In genomic region chrX:52995135-52995973, GRCh38 we compare ENCODE assay signal across 1 cellular context.
A peak's percentile ranks its signal among the peaks of the same experiment; 100 is the strongest.
TF ChIP-seq lines count a peak whose summit lies in the region.

No MANE protein-coding gene starts in this region.

TF ChIP-seq in HepG2, 621 proteins besides CTCF, POLR2A, EP300 and RAD21 (continued from another document and continues in another):
- TF ChIP-seq NFAT5 (CRISPR knock-in tag; IDR thresholded peaks at IDR 0.05) = no peak
- TF ChIP-seq YY1 (IDR thresholded peaks at IDR 0.05; ENCODE audit: insufficient read depth, insufficient replicate concordance, low read depth, low read length) = no peak
- TF ChIP-seq IKZF1 (IDR thresholded peaks at IDR 0.05) = no peak
- no peak for TF ChIP-seq FOSL1 (CRISPR knock-in tag; IDR thresholded peaks at IDR 0.05; ENCODE audit: borderline replicate concordance)
- TF ChIP-seq TFAP4 (IDR thresholded peaks at IDR 0.05; ENCODE audit: borderline replicate concordance, low read depth) = no peak
- TF ChIP-seq ZNF572 (CRISPR knock-in tag; IDR thresholded peaks at IDR 0.05) = no peak
- TF ChIP-seq POLR2AphosphoS5 (IDR thresholded peaks at IDR 0.05; ENCODE audit: low read depth, low read length) = peak; percentile 56
- no peak for TF ChIP-seq NR0B2 (CRISPR knock-in tag; IDR thresholded peaks at IDR 0.05)
- TF ChIP-seq TBX2 (CRISPR knock-in tag; IDR thresholded peaks at IDR 0.05; ENCODE audit: borderline replicate concordance) = 0 out of 2 replicates have a peak, but pooled peaks have one; percentile 13
- TF ChIP-seq, protein P1, sequence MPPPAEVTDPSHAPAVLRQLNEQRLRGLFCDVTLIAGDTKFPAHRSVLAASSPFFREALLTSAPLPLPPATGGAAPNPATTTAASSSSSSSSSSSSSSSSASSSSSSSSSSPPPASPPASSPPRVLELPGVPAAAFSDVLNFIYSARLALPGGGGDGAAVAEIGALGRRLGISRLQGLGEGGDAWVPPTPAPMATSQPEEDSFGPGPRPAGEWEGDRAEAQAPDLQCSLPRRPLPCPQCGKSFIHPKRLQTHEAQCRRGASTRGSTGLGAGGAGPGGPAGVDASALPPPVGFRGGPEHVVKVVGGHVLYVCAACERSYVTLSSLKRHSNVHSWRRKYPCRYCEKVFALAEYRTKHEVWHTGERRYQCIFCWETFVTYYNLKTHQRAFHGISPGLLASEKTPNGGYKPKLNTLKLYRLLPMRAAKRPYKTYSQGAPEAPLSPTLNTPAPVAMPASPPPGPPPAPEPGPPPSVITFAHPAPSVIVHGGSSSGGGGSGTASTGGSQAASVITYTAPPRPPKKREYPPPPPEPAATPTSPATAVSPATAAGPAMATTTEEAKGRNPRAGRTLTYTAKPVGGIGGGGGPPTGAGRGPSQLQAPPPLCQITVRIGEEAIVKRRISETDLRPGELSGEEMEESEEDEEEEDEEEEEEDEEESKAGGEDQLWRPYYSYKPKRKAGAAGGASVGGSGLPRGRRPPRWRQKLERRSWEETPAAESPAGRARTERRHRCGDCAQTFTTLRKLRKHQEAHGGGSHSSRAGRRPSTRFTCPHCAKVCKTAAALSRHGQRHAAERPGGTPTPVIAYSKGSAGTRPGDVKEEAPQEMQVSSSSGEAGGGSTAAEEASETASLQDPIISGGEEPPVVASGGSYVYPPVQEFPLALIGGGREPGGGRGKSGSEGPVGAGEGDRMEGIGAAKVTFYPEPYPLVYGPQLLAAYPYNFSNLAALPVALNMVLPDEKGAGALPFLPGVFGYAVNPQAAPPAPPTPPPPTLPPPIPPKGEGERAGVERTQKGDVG (CRISPR knock-in tag; IDR thresholded peaks at IDR 0.05; ENCODE audit: borderline replicate concordance) = no peak
- no peak for TF ChIP-seq SRF (IDR thresholded peaks at IDR 0.05; ENCODE audit: low read depth, low read length)
- no peak for TF ChIP-seq FOSL2 (CRISPR knock-in tag; IDR thresholded peaks at IDR 0.05)
- no peak for TF ChIP-seq LCORL (IDR thresholded peaks at IDR 0.05)
- no peak for TF ChIP-seq LCORL (CRISPR knock-in tag; IDR thresholded peaks at IDR 0.05)
- TF ChIP-seq ZNF143 (CRISPR knock-in tag; IDR thresholded peaks at IDR 0.05) = no peak
- no peak for TF ChIP-seq ZNF776 (CRISPR knock-in tag; IDR thresholded peaks at IDR 0.05)
- TF ChIP-seq IRF9 (CRISPR knock-in tag; IDR thresholded peaks at IDR 0.05; ENCODE audit: borderline replicate concordance) = no peak
- no peak for TF ChIP-seq MYNN (CRISPR knock-in tag; IDR thresholded peaks at IDR 0.05; ENCODE audit: low read depth)
- TF ChIP-seq KLF15 (CRISPR knock-in tag; IDR thresholded peaks at IDR 0.05; ENCODE audit: borderline replicate concordance) = no peak
- TF ChIP-seq ZFP36L2 (CRISPR knock-in tag; IDR thresholded peaks at IDR 0.05) = no peak
- TF ChIP-seq ASH2L (IDR thresholded peaks at IDR 0.05; ENCODE audit: insufficient read length, low read depth, low read length) = peak; percentile 78
- TF ChIP-seq, protein P2, sequence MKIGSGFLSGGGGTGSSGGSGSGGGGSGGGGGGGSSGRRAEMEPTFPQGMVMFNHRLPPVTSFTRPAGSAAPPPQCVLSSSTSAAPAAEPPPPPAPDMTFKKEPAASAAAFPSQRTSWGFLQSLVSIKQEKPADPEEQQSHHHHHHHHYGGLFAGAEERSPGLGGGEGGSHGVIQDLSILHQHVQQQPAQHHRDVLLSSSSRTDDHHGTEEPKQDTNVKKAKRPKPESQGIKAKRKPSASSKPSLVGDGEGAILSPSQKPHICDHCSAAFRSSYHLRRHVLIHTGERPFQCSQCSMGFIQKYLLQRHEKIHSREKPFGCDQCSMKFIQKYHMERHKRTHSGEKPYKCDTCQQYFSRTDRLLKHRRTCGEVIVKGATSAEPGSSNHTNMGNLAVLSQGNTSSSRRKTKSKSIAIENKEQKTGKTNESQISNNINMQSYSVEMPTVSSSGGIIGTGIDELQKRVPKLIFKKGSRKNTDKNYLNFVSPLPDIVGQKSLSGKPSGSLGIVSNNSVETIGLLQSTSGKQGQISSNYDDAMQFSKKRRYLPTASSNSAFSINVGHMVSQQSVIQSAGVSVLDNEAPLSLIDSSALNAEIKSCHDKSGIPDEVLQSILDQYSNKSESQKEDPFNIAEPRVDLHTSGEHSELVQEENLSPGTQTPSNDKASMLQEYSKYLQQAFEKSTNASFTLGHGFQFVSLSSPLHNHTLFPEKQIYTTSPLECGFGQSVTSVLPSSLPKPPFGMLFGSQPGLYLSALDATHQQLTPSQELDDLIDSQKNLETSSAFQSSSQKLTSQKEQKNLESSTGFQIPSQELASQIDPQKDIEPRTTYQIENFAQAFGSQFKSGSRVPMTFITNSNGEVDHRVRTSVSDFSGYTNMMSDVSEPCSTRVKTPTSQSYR (CRISPR knock-in tag; IDR thresholded peaks at IDR 0.05; ENCODE audit: borderline replicate concordance) = no peak
- TF ChIP-seq ZNF616 (CRISPR knock-in tag; IDR thresholded peaks at IDR 0.05; ENCODE audit: low read depth) = no peak
- TF ChIP-seq, protein P3, sequence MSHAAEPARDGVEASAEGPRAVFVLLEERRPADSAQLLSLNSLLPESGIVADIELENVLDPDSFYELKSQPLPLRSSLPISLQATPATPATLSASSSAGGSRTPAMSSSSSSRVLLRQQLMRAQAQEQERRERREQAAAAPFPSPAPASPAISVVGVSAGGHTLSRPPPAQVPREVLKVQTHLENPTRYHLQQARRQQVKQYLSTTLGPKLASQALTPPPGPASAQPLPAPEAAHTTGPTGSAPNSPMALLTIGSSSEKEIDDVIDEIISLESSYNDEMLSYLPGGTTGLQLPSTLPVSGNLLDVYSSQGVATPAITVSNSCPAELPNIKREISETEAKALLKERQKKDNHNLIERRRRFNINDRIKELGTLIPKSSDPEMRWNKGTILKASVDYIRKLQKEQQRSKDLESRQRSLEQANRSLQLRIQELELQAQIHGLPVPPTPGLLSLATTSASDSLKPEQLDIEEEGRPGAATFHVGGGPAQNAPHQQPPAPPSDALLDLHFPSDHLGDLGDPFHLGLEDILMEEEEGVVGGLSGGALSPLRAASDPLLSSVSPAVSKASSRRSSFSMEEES (CRISPR knock-in tag; IDR thresholded peaks at IDR 0.05) = no peak
- no peak for TF ChIP-seq ZFP1 (CRISPR knock-in tag; IDR thresholded peaks at IDR 0.05)
- no peak for TF ChIP-seq SMAD1 (CRISPR knock-in tag; IDR thresholded peaks at IDR 0.05; ENCODE audit: borderline replicate concordance, low read depth)
- TF ChIP-seq ZSCAN5A (CRISPR knock-in tag; IDR thresholded peaks at IDR 0.05; ENCODE audit: borderline replicate concordance) = no peak
- 0 out of 2 replicates have a peak, but pooled peaks have one; percentile 22 for TF ChIP-seq ZNF441 (CRISPR knock-in tag; IDR thresholded peaks at IDR 0.05; ENCODE audit: borderline replicate concordance)
- no peak for TF ChIP-seq NR2F1 (CRISPR knock-in tag; IDR thresholded peaks at IDR 0.05)
- TF ChIP-seq MATR3 (CRISPR knock-in tag; IDR thresholded peaks at IDR 0.05) = no peak
- TF ChIP-seq SMC3 (IDR thresholded peaks at IDR 0.05; ENCODE audit: low read length) = peak; percentile 68
- TF ChIP-seq MED13 (CRISPR knock-in tag; IDR thresholded peaks at IDR 0.05) = no peak
- TF ChIP-seq ZNF790 (CRISPR knock-in tag; IDR thresholded peaks at IDR 0.05; ENCODE audit: borderline replicate concordance) = no peak
- TF ChIP-seq FOXK1 (CRISPR knock-in tag; IDR thresholded peaks at IDR 0.05; ENCODE audit: borderline replicate concordance, low read depth) = no peak
- no peak for TF ChIP-seq MAZ (IDR thresholded peaks at IDR 0.05; ENCODE audit: borderline replicate concordance, low read depth, low read length)
- TF ChIP-seq MAZ (CRISPR knock-in tag; IDR thresholded peaks at IDR 0.05; ENCODE audit: low read depth) = no peak
- no peak for TF ChIP-seq SNAPC5 (CRISPR knock-in tag; IDR thresholded peaks at IDR 0.05; ENCODE audit: borderline replicate concordance)
- no peak for TF ChIP-seq E2F2 (CRISPR knock-in tag; IDR thresholded peaks at IDR 0.05; ENCODE audit: borderline replicate concordance)
- no peak for TF ChIP-seq CENPX (CRISPR knock-in tag; IDR thresholded peaks at IDR 0.05)
- no peak for TF ChIP-seq KDM1A (CRISPR knock-in tag; IDR thresholded peaks at IDR 0.05)
- no peak for TF ChIP-seq JUNB (CRISPR knock-in tag; IDR thresholded peaks at IDR 0.05; ENCODE audit: borderline replicate concordance)
- no peak for TF ChIP-seq NR2F2 (IDR thresholded peaks at IDR 0.05; ENCODE audit: borderline replicate concordance, low read depth)
- TF ChIP-seq, protein P4, sequence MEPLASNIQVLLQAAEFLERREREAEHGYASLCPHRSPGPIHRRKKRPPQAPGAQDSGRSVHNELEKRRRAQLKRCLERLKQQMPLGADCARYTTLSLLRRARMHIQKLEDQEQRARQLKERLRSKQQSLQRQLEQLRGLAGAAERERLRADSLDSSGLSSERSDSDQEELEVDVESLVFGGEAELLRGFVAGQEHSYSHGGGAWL (CRISPR knock-in tag; IDR thresholded peaks at IDR 0.05) = no peak
- TF ChIP-seq PITX1 (CRISPR knock-in tag; IDR thresholded peaks at IDR 0.05) = peak; percentile 33; the same call in 1 of the 2 replicates
- no peak for TF ChIP-seq SYNCRIP (IDR thresholded peaks at IDR 0.05; ENCODE audit: insufficient read depth, low read depth, low read length)
- no peak; the same call in 1 of the 2 replicates for TF ChIP-seq KMT2A (CRISPR knock-in tag; IDR thresholded peaks at IDR 0.05)
- 0 out of 2 replicates have a peak, but pooled peaks have one; percentile 29 for TF ChIP-seq RNF2 (conservative IDR thresholded peaks at IDR 0.05; ENCODE audit: low read depth)
- no peak for TF ChIP-seq RXRB (CRISPR knock-in tag; IDR thresholded peaks at IDR 0.05; ENCODE audit: borderline replicate concordance)
